ENCODE assay signal across 8 cellular contexts in the genomic region with DNA sequence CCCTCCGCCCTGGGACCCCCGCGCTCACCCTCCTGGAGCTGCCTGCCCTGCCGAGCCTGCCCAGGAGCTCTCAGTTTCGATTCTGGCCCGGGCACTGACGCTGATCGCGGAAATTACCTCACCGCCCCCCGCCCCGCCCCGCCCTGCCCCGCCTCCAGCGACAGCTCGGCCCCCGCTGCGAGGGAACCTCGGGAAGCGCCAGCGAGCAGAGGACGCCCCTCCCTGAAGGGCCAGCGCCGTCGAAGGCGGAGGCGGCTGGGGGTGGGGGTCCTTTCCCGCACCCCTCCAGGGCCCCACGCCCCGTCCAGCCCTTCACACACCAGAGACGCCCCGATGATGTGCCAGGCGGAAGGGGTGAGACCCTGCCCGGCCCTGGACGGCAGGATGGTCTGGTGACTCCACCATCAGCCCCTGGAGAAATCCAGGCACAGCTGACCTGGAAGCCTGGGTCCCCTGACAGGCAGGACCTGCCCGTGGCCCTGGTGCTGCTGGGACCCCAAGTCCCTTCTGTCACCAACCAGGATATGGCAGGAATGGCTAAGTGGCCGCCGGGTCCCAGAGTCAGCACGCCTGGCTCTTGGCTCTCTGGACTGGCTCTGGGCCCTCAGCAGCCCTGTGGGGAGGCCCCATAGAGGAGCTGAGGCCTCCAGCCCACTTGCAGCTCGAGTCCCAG. TPM values are rescaled to one million over a fixed set of nuclear protein-coding genes. Genes with fewer than 3 reads are reported as not detected.
A peak's percentile ranks its signal among the peaks of the same experiment; 100 is the strongest.
DNase-seq lines count a peak whose midpoint lies in the region; ATAC-seq and TF ChIP-seq lines count a peak whose summit lies in the region.

A gene with protein sequence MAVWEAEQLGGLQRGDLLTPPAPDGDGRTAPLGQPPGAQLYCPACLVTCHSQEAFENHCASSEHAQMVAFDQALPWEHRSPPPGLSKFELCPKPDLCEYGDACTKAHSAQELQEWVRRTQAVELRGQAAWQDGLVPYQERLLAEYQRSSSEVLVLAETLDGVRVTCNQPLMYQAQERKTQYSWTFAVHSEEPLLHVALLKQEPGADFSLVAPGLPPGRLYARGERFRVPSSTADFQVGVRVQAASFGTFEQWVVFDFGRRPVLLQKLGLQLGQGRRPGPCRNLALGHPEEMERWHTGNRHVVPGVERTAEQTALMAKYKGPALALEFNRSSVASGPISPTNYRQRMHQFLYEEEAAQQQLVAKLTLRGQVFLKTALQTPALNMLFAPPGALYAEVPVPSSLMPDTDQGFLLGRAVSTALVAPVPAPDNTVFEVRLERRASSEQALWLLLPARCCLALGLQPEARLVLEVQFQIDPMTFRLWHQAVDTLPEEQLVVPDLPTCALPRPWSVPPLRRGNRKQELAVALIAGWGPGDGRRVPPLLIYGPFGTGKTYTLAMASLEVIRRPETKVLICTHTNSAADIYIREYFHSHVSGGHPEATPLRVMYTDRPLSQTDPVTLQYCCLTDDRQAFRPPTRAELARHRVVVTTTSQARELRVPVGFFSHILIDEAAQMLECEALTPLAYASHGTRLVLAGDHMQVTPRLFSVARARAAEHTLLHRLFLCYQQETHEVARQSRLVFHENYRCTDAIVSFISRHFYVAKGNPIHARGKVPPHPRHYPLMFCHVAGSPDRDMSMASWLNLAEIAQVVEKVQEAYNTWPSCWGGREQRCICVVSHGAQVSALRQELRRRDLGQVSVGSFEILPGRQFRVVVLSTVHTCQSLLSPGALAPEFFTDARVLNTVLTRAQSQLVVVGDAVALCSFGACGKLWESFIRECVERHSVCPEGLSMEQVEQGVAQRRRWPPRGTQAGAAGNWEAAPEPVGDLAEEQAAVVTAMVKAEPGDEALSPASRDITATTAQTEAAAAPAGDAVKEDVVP (N-terminal part only) (minus strand): TSS at position 84 of the 673 bp plus-strand sequence. CDS start 1,854 bp downstream, outside the sequence.

- WGBS in endodermal cell (ENCODE audit: insufficient coverage in 1 of 2, insufficient read length in 1 of 2), 2 experiments: 14 to 39% methylated on average over 5 to 40 of the region's 40 CpGs

- H3K27me3 Mint-ChIP-seq in GM23338 (ENCODE audit: insufficient read depth, low read depth, poor library complexity): no peaks in the 10 kb centered on the region
- peaks cover 3% of the 10 kb centered on the region for H3K27me3 Mint-ChIP-seq in activated CD4-positive, alpha-beta memory T cell treated with anti-CD3 and anti-CD28 coated beads for 36 hours
- H3K27me3 Mint-ChIP-seq in endodermal cell (ENCODE audit: insufficient read depth): no peaks in the 10 kb centered on the region

- H3K9ac ChIP-seq in endodermal cell (ENCODE audit: extremely low read depth, low read length, poor library complexity, severe bottlenecking): peak within 1 kb of the TSS; percentile 64

- H3K9me2 ChIP-seq in GM23338 (ENCODE audit: insufficient read depth): no peaks in the 10 kb centered on the region

- no peaks in the 10 kb centered on the region; the same call in 1 of the 2 replicates for H3K4me1 ChIP-seq in GM23338 (ENCODE audit: insufficient read depth)
- no peaks in the 10 kb centered on the region for H3K4me1 ChIP-seq in endodermal cell (ENCODE audit: control insufficient read depth, insufficient read depth, low read length)

- H3K4me1 Mint-ChIP-seq in GM23338 (no peaks in the 10 kb centered on the region), endodermal cell (no peaks in the 10 kb centered on the region)
- peaks cover under 1% of the 10 kb centered on the region for H3K4me1 Mint-ChIP-seq in activated CD4-positive, alpha-beta memory T cell treated with anti-CD3 and anti-CD28 coated beads for 36 hours (ENCODE audit: low read depth)
- H3K4me1 Mint-ChIP-seq in stimulated activated effector memory CD8-positive, alpha-beta T cell treated with anti-CD3 and anti-CD28 coated beads, Interleukin-12 subunit alpha, Interleukin-12 subunit beta, amount 100 ng/mL, for 72 hours: peaks cover 2% of the 10 kb centered on the region

- H3K4me3 ChIP-seq in GM23338 (peak within 1 kb of the TSS; percentile 64), endodermal cell (ENCODE audit: low read length) (peak within 1 kb of the TSS; percentile 84)

- no peaks in the 10 kb centered on the region for H3K9me3 ChIP-seq in endodermal cell (ENCODE audit: control insufficient read depth, low read length)

- ATAC-seq in GM23338: peak; percentile 72
- peak; percentile 85 for ATAC-seq in stimulated activated effector memory CD8-positive, alpha-beta T cell treated with anti-CD3 and anti-CD28 coated beads, Interleukin-12 subunit alpha, Interleukin-12 subunit beta, amount 100 ng/mL, for 72 hours

- TF ChIP-seq CTCF in GM23338 (conservative IDR thresholded peaks at IDR 0.05; ENCODE audit: low read depth in 2 of 2): no peak
- TF ChIP-seq CTCF in endodermal cell (conservative IDR thresholded peaks at IDR 0.05): no peak

- peak within 1 kb of the TSS; percentile 83; the same call in 1 of the 2 replicates for H2AFZ ChIP-seq in GM23338

- H4K20me1 ChIP-seq in GM23338 (replicated peaks; ENCODE audit: insufficient read depth): no peaks in the 10 kb centered on the region

- H3K36me3 ChIP-seq in GM23338 (ENCODE audit: insufficient read depth) (no peaks in the 10 kb centered on the region), endodermal cell (ENCODE audit: control insufficient read depth, insufficient read depth, low read length) (no peaks in the 10 kb centered on the region)

- DNase-seq in COR-L47 (lab: John Stamatoyannopoulos, UW) (peak; percentile 71), GM23338 (ENCODE audit: low spot score) (peak; percentile 84), NCI-H446 (lab: John Stamatoyannopoulos, UW) (peak; percentile 38 to 80), endodermal cell (peak; percentile 92), mesenteric fat pad (ENCODE audit: low spot score) (peak; percentile 95), cortex of kidney (lab: John Stamatoyannopoulos, UW) (no peak)
- peak; percentile 79 for DNase-seq in activated CD4-positive, alpha-beta memory T cell treated with anti-CD3 and anti-CD28 coated beads for 36 hours
- DNase-seq in stimulated activated effector memory CD8-positive, alpha-beta T cell treated with anti-CD3 and anti-CD28 coated beads, Interleukin-12 subunit alpha, Interleukin-12 subunit beta, amount 100 ng/mL, for 72 hours (ENCODE audit: low spot score in 2 of 2): no peak

- intact Hi-C loops in activated CD4-positive, alpha-beta memory T cell treated with anti-CD3 and anti-CD28 coated beads for 36 hours (cut with micrococcal nuclease): no loop called here

- H3K4me3 Mint-ChIP-seq in GM23338 (peak within 1 kb of the TSS; percentile 77), endodermal cell (peak within 1 kb of the TSS; percentile 65)
- H3K4me3 Mint-ChIP-seq in activated CD4-positive, alpha-beta memory T cell treated with anti-CD3 and anti-CD28 coated beads for 36 hours: peak within 1 kb of the TSS; percentile 73
- H3K4me3 Mint-ChIP-seq in stimulated activated effector memory CD8-positive, alpha-beta T cell treated with anti-CD3 and anti-CD28 coated beads, Interleukin-12 subunit alpha, Interleukin-12 subunit beta, amount 100 ng/mL, for 72 hours: peak within 1 kb of the TSS; percentile 72

- H3K4me2 ChIP-seq in GM23338: peak within 1 kb of the TSS; percentile 84

- H3K79me2 ChIP-seq in GM23338 (replicated peaks; ENCODE audit: insufficient read depth): no peaks in the 10 kb centered on the region

- H3K36me3 Mint-ChIP-seq in GM23338 (ENCODE audit: low read depth): no peaks in the 10 kb centered on the region
- H3K36me3 Mint-ChIP-seq in activated CD4-positive, alpha-beta memory T cell treated with anti-CD3 and anti-CD28 coated beads for 36 hours: no peaks in the 10 kb centered on the region
- no peaks in the 10 kb centered on the region for H3K36me3 Mint-ChIP-seq in endodermal cell (ENCODE audit: low read depth)
- no peaks in the 10 kb centered on the region for H3K36me3 Mint-ChIP-seq in stimulated activated effector memory CD8-positive, alpha-beta T cell treated with anti-CD3 and anti-CD28 coated beads, Interleukin-12 subunit alpha, Interleukin-12 subunit beta, amount 100 ng/mL, for 72 hours

- POLR2A ChIA-PET in activated CD4-positive, alpha-beta memory T cell treated with anti-CD3 and anti-CD28 coated beads for 36 hours (lab: Charles Lee): no interaction called here

- H3K27me3 ChIP-seq in GM23338 (ENCODE audit: insufficient read depth) (no peaks in the 10 kb centered on the region), endodermal cell (ENCODE audit: control insufficient read depth, insufficient read depth, low read length, poor library complexity, severe bottlenecking) (no peaks in the 10 kb centered on the region)

- no peak within 1 kb of the TSS for H3K27ac ChIP-seq in GM23338 (ENCODE audit: low read depth)
- no peak within 1 kb of the TSS for H3K27ac ChIP-seq in endodermal cell (ENCODE audit: low read depth, low read length)

- no peaks in the 10 kb centered on the region for H3K9me3 Mint-ChIP-seq in GM23338
- no peaks in the 10 kb centered on the region for H3K9me3 Mint-ChIP-seq in activated CD4-positive, alpha-beta memory T cell treated with anti-CD3 and anti-CD28 coated beads for 36 hours
- no peaks in the 10 kb centered on the region for H3K9me3 Mint-ChIP-seq in endodermal cell
- H3K9me3 Mint-ChIP-seq in stimulated activated effector memory CD8-positive, alpha-beta T cell treated with anti-CD3 and anti-CD28 coated beads, Interleukin-12 subunit alpha, Interleukin-12 subunit beta, amount 100 ng/mL, for 72 hours: no peaks in the 10 kb centered on the region

- H3F3A ChIP-seq in GM23338 (replicated peaks; ENCODE audit: low read depth): 0 out of 2 replicates have a peak, but pooled peaks cover 7% of the 10 kb centered on the region

- CTCF ChIA-PET in activated CD4-positive, alpha-beta memory T cell treated with anti-CD3 and anti-CD28 coated beads for 36 hours (lab: Charles Lee): no interaction called here

- H3K27ac Mint-ChIP-seq in GM23338 (no peak within 1 kb of the TSS), endodermal cell (no peak within 1 kb of the TSS)
- H3K27ac Mint-ChIP-seq in activated CD4-positive, alpha-beta memory T cell treated with anti-CD3 and anti-CD28 coated beads for 36 hours: no peak within 1 kb of the TSS
- H3K27ac Mint-ChIP-seq in stimulated activated effector memory CD8-positive, alpha-beta T cell treated with anti-CD3 and anti-CD28 coated beads, Interleukin-12 subunit alpha, Interleukin-12 subunit beta, amount 100 ng/mL, for 72 hours: peak within 1 kb of the TSS; percentile 88

RNA-seq across cellular contexts. Expression of the gene that starts here (rescaled TPM):
- total RNA-seq in GM23338 (2014; rRNA removed; shearing (Covaris generic)): 39.6 and 48.9 TPM in 2 replicates
- 4.6 and 5.2 TPM in 2 replicates for polyA plus RNA-seq in GM23338 (2016; fragmentation: Nextera tagmentation; extraction: Ambion mirVana)
- 10 to 100 TPM; 28.5 to 32.2 TPM for total RNA-seq in activated CD4-positive, alpha-beta memory T cell treated with anti-CD3 and anti-CD28 coated beads for 36 hours
- 10 to 100 TPM; 34.5 to 37.0 TPM for total RNA-seq in endodermal cell
- polyA plus RNA-seq in endodermal cell (2013, experiment 1 of 2): 15.5 TPM
- polyA plus RNA-seq in endodermal cell (2013, experiment 2 of 2): 14.7 TPM
- 50.8 TPM for total RNA-seq in mesenteric fat pad

Comparison
In these comparisons a context has a peak if more than half of its experiments do, and no peak if none do; other contexts are left out.
1. DNase-seq: peak in COR-L47 (single experiment), GM23338 (single experiment), NCI-H446 (2 of 2), activated CD4-positive, alpha-beta memory T cell treated with anti-CD3 and anti-CD28 coated beads for 36 hours (single experiment), endodermal cell (single experiment) and mesenteric fat pad (single experiment); none in stimulated activated effector memory CD8-positive, alpha-beta T cell treated with anti-CD3 and anti-CD28 coated beads, Interleukin-12 subunit alpha, Interleukin-12 subunit beta, amount 100 ng/mL, for 72 hours (0 of 2) and cortex of kidney (single experiment).
2. Peak in every context shown above with its lines, with median percentiles within 50 percentile points of each other: H3K4me3 Mint-ChIP-seq.